Comparison of ENCODE assay signal across 8 cellular contexts in genomic region chr11:117828641-117829368, GRCh38. TPM values are rescaled to one million over a fixed set of nuclear protein-coding genes. Genes with fewer than 3 reads are reported as not detected.
A peak's percentile ranks its signal among the peaks of the same experiment; 100 is the strongest.
DNase-seq lines count a peak whose midpoint lies in the region; ATAC-seq and TF ChIP-seq lines count a peak whose summit lies in the region.

No MANE protein-coding gene starts in this region.

- no peaks in the 10 kb centered on the region for H3K9me3 Mint-ChIP-seq in chondrocyte (ENCODE audit: low read depth)
- peaks cover 0 to 3% (median 0%) of the 10 kb centered on the region in 11 donors for H3K9me3 Mint-ChIP-seq in naive thymus-derived CD4-positive, alpha-beta T cell

- H3K4me1 Mint-ChIP-seq in chondrocyte (ENCODE audit: low read depth) = peaks cover 2% of the 10 kb centered on the region
- H3K4me1 Mint-ChIP-seq in naive thymus-derived CD4-positive, alpha-beta T cell = peaks cover 47 to 72% (median 50%) of the 10 kb centered on the region in 7 donors

- H3K27ac ChIP-seq in naive thymus-derived CD4-positive, alpha-beta T cell (ENCODE audit: low read depth, low read length) = no peak overlapping the region
- H3K27ac ChIP-seq in thoracic aorta = no peak overlapping the region

- intact Hi-C loops in naive thymus-derived CD4-positive, alpha-beta T cell (cut with micrococcal nuclease) = loop anchor here in 1 of 2 donors (1.0 kb wide), 4 partner anchors 14 to 222 kb away; partner anchors contain the start of gene IL10RA

- no peaks in the 10 kb centered on the region for H3K36me3 ChIP-seq in naive thymus-derived CD4-positive, alpha-beta T cell (ENCODE audit: control insufficient read depth in 2 of 3, insufficient read depth in 3 of 3, low read length in 3 of 3)
- no peaks in the 10 kb centered on the region for H3K36me3 ChIP-seq in thoracic aorta

- ATAC-seq in HG03159 (IDR thresholded peaks at IDR 0.05; ENCODE audit: unreplicated experiment) (peak; percentile 63), thoracic aorta (ENCODE audit: insufficient number of reproducible peaks, low FRiP score, low read depth) (no peak)
- peak; percentile 88 for ATAC-seq in naive thymus-derived CD4-positive, alpha-beta T cell

- peaks cover 38 to 47% of the 10 kb centered on the region in 2 donors for H3K4me1 ChIP-seq in naive thymus-derived CD4-positive, alpha-beta T cell (ENCODE audit: control insufficient read depth in 2 of 2, insufficient read depth in 2 of 2, low read length in 2 of 2)
- peaks cover 0 to 3% of the 10 kb centered on the region in 2 donors for H3K4me1 ChIP-seq in thoracic aorta (ENCODE audit: control insufficient read depth in 1 of 2, low read depth in 2 of 2)

- POLR2A ChIA-PET in naive thymus-derived CD4-positive, alpha-beta T cell (lab: Charles Lee) = interaction anchor here (0.8 to 1.9 kb wide), 2 partner anchors 118 to 122 kb away, joined by 3 to 6 read pairs; no protein-coding TSS in a partner anchor

- H3K27me3 ChIP-seq in naive thymus-derived CD4-positive, alpha-beta T cell (ENCODE audit: control insufficient read depth in 2 of 2, insufficient read depth in 2 of 2, low read length in 2 of 2) = no peaks in the 10 kb centered on the region
- H3K27me3 ChIP-seq in thoracic aorta (replicated peaks; ENCODE audit: insufficient read depth) = no peaks in the 10 kb centered on the region

- H3K4me3 ChIP-seq in naive thymus-derived CD4-positive, alpha-beta T cell (ENCODE audit: low read length) = no peak overlapping the region
- no peak overlapping the region for H3K4me3 ChIP-seq in thoracic aorta

- CTCF ChIA-PET in naive thymus-derived CD4-positive, alpha-beta T cell (lab: Charles Lee) = interaction anchor here (1.1 to 10.9 kb wide), 6 partner anchors 9 to 224 kb away, joined by 4 to 138 read pairs (median 10); no protein-coding TSS in a partner anchor

- DNase-seq in ELF-1 (ENCODE audit: low read depth, low spot score) = peak; percentile 64
- DNase-seq in activated CD4-positive, alpha-beta T cell treated with anti-CD3 and anti-CD28 coated beads for 1 hour = peak; percentile 84
- peak; percentile 79 for DNase-seq in chondrocyte (ENCODE audit: low spot score)
- DNase-seq in naive thymus-derived CD4-positive, alpha-beta T cell = peak in 6 of 9 donors; percentile 19 to 82 (median 24)
- peak; percentile 1 for DNase-seq in thoracic aorta (ENCODE audit: low spot score)
- DNase-seq in NCI-H1436 (lab: John Stamatoyannopoulos, UW) = no peak
- no peak for DNase-seq in NCI-H748 (lab: John Stamatoyannopoulos, UW; ENCODE audit: unreplicated experiment)

- TF ChIP-seq CTCF in chondrocyte (IDR thresholded peaks at IDR 0.05) = no peak
- TF ChIP-seq CTCF in thoracic aorta (IDR thresholded peaks at IDR 0.05) = no peak

- no peaks in the 10 kb centered on the region for H3K36me3 Mint-ChIP-seq in chondrocyte (ENCODE audit: low read depth)
- H3K36me3 Mint-ChIP-seq in naive thymus-derived CD4-positive, alpha-beta T cell = no peaks in the 10 kb centered on the region

- no peak overlapping the region for H3K4me3 Mint-ChIP-seq in chondrocyte (ENCODE audit: unreplicated experiment)
- H3K4me3 Mint-ChIP-seq in naive thymus-derived CD4-positive, alpha-beta T cell = peak overlapping the region in 7 of 10 donors; percentile 16 to 79 (median 48)

- no peak overlapping the region for H3K27ac Mint-ChIP-seq in chondrocyte (ENCODE audit: unreplicated experiment)
- H3K27ac Mint-ChIP-seq in naive thymus-derived CD4-positive, alpha-beta T cell = peak overlapping the region in 6 of 9 donors; percentile 16 to 87 (median 60)

- H3K27me3 Mint-ChIP-seq in chondrocyte (ENCODE audit: low read depth) = peaks cover 2% of the 10 kb centered on the region
- peaks cover 0 to 2% (median 0%) of the 10 kb centered on the region in 5 donors for H3K27me3 Mint-ChIP-seq in naive thymus-derived CD4-positive, alpha-beta T cell

- H3K9me3 ChIP-seq in naive thymus-derived CD4-positive, alpha-beta T cell (ENCODE audit: control insufficient read depth in 2 of 3, low read length in 3 of 3) = no peaks in the 10 kb centered on the region
- H3K9me3 ChIP-seq in thoracic aorta = no peaks in the 10 kb centered on the region

RNA-seq across cellular contexts. Expression of gene FXYD2, which starts 4.3 kb away (rescaled TPM):
- not detected in 3 replicates for total RNA-seq in chondrocyte
- 1 to 10 TPM; 3.1 to 6.7 (median 4.4) TPM for total RNA-seq in naive thymus-derived CD4-positive, alpha-beta T cell
- polyA plus RNA-seq in naive thymus-derived CD4-positive, alpha-beta T cell = 10 to 100 TPM; 11.2 to 25.6 TPM
- total RNA-seq in thoracic aorta = not detected

RNA-seq across cellular contexts. Expression of gene DSCAML1, which starts 31.8 kb away (rescaled TPM):
- total RNA-seq in chondrocyte (not detected in 3 replicates), thoracic aorta (under 1 TPM; 0.21 to 0.41 TPM)
- total RNA-seq in naive thymus-derived CD4-positive, alpha-beta T cell = 1 to 10 TPM in 1 of 5 experiments, under 1 TPM in 4; 0.17 to 1.3 (median 0.60) TPM
- polyA plus RNA-seq in naive thymus-derived CD4-positive, alpha-beta T cell = not detected

RNA-seq across cellular contexts. Expression of gene FXYD6, which starts 47.7 kb away (rescaled TPM):
- 0.53 to 3.0 TPM (median 2.8 TPM) in 3 replicates for total RNA-seq in chondrocyte
- total RNA-seq in naive thymus-derived CD4-positive, alpha-beta T cell = 1 to 10 TPM in 1 of 5 experiments, under 1 TPM in 2, not detected in 2; 0.10 to 5.4 (median 0.98) TPM
- polyA plus RNA-seq in naive thymus-derived CD4-positive, alpha-beta T cell = not detected
- 10 to 100 TPM; 17.5 to 17.8 TPM for total RNA-seq in thoracic aorta

Comparison
In these comparisons a context has a peak if more than half of its experiments do, and no peak if none do; other contexts are left out.
1. DNase-seq: peak in ELF-1 (single experiment), activated CD4-positive, alpha-beta T cell treated with anti-CD3 and anti-CD28 coated beads for 1 hour (single experiment), chondrocyte (single experiment), naive thymus-derived CD4-positive, alpha-beta T cell (6 of 9) and thoracic aorta (single experiment); none in NCI-H1436 (single experiment) and NCI-H748 (single experiment).